ENCODE assay signal across 8 cellular contexts in the genomic region with DNA sequence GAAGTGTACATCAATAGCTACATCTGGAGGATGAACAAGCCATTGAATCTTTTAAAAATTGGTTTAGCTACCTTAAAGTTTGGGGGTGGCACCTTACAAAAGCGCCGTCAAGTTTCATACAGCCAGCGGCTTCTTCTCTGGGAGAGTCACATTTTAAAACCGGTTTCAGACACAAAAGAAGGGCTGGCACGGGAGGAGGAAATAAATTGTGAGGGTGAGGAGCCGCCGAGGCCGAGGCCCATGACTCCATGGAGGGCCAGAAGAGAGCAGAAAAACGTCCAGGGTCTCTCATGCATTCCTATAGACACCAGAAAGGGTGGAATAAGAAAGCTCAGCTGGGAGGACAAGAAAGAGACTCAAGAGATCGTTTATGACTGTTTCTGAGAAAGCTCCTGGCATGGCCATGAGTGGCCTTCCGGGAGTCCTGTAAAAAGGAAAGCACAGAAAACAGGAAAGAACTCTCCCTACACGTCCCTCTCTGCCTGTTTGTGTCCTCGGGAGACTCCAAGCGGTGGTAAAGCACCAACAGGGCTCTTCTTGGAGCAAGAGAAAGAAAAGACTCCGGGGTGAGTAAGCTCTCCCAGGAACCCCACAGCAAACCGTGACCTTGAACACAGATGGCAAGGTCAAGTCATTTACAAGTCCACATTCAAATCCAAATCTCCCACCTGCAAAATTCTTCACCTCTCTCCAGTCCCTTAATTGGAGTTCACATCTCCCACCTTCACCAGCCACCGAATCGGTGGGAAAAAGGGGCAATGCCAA. TPM values are rescaled to one million over a fixed set of nuclear protein-coding genes. Genes with fewer than 3 reads are reported as not detected.
DNase-seq lines count a peak whose midpoint lies in the region; ATAC-seq, FAIRE-seq and TF ChIP-seq lines count a peak whose summit lies in the region.

No MANE protein-coding gene starts in this region.

- TF ChIP-seq CTCF in IMR-90 (conservative IDR thresholded peaks at IDR 0.05; ENCODE audit: low read depth, low read length) = peak; percentile 66
- TF ChIP-seq CTCF in neural progenitor cell (IDR thresholded peaks at IDR 0.05) = no peak

- BruUV-seq in IMR-90 (replicated peaks; lab: Mats Ljungman, UMichigan) = no TSS peak

- H2AK9ac ChIP-seq in IMR-90 (replicated peaks; ENCODE audit: low read depth, low read length, poor library complexity) = no peak overlapping the region

- WGBS in IMR-90 (ENCODE audit: extremely low coverage in 2 of 2, insufficient read length in 1 of 2), 2 experiments = 20% methylated on average over 1 of the region's 18 CpGs; no CpG with 5 or more reads in 1 of the 2 experiments

- H3K4me1 ChIP-seq in IMR-90 (ENCODE audit: control insufficient read depth, insufficient read depth, low read length) (peaks cover 16% of the 10 kb centered on the region), neural progenitor cell (peaks cover 36% of the 10 kb centered on the region)

- H2BK5ac ChIP-seq in IMR-90 (ENCODE audit: low read depth, low read length, poor library complexity, severe bottlenecking) = peak overlapping the region; percentile 61

- peak overlapping the region; percentile 86 for H3K14ac ChIP-seq in IMR-90 (replicated peaks; ENCODE audit: low read depth, low read length)

- CTCF ChIA-PET in IMR-90 (lab: Yijun Ruan, JAX) = interaction anchor here (0.7 to 3.5 kb wide), 7 partner anchors 13 to 260 kb away, joined by 3 to 23 read pairs (median 5); a partner anchor contains a TSS

- no peaks in the 10 kb centered on the region for H3K27me3 Mint-ChIP-seq in activated T-helper 17 cell treated with anti-CD3 and anti-CD28 coated beads, Interleukin-2, amount 50 U/mL, for 72 hours
- peaks cover 21% of the 10 kb centered on the region for H3K27me3 Mint-ChIP-seq in neural progenitor cell (ENCODE audit: insufficient read depth, low read depth)

- peaks cover 57% of the 10 kb centered on the region for H3K79me2 ChIP-seq in neural progenitor cell (ENCODE audit: low read depth)

- H3K36me3 Mint-ChIP-seq in activated T-helper 17 cell treated with anti-CD3 and anti-CD28 coated beads, Interleukin-2, amount 50 U/mL, for 72 hours (ENCODE audit: low read depth) = peaks cover 16% of the 10 kb centered on the region
- H3K36me3 Mint-ChIP-seq in neural progenitor cell = peaks cover 4% of the 10 kb centered on the region

- peak overlapping the region; percentile 94 for H3K4me2 ChIP-seq in IMR-90 (ENCODE audit: low read depth, low read length)
- peak overlapping the region; percentile 98 for H3K4me2 ChIP-seq in neural progenitor cell

- peak overlapping the region; percentile 78 for H3K18ac ChIP-seq in IMR-90 (ENCODE audit: low read depth, low read length)

- peaks cover 34% of the 10 kb centered on the region for H3K4me1 Mint-ChIP-seq in activated T-helper 17 cell treated with anti-CD3 and anti-CD28 coated beads, Interleukin-2, amount 50 U/mL, for 72 hours
- H3K4me1 Mint-ChIP-seq in neural progenitor cell = peaks cover 40% of the 10 kb centered on the region

- dilution Hi-C loops in IMR-90 (cut with HindIII; ENCODE audit: low sequenced_read_pairs, unreplicated experiment) = no loop called here

- H4K20me1 ChIP-seq in IMR-90 (ENCODE audit: insufficient read depth, low read length) = no peaks in the 10 kb centered on the region
- peaks cover 50% of the 10 kb centered on the region for H4K20me1 ChIP-seq in neural progenitor cell (ENCODE audit: low read depth)

- no peak overlapping the region for H2AK5ac ChIP-seq in IMR-90 (ENCODE audit: low read depth, low read length)

- peaks cover 59% of the 10 kb centered on the region for H3F3A ChIP-seq in neural progenitor cell (ENCODE audit: low read depth)

- in situ Hi-C loops in IMR-90 (cut with MboI; ENCODE audit: low sequenced_read_pairs) = no loop called here

- H3K4me3 Mint-ChIP-seq in activated T-helper 17 cell treated with anti-CD3 and anti-CD28 coated beads, Interleukin-2, amount 50 U/mL, for 72 hours = peak overlapping the region; percentile 99
- peak overlapping the region; percentile 90 for H3K4me3 Mint-ChIP-seq in neural progenitor cell

- H3K36me3 ChIP-seq in IMR-90 (ENCODE audit: control insufficient read depth, insufficient read depth, low read length) (no peaks in the 10 kb centered on the region), neural progenitor cell (no peaks in the 10 kb centered on the region)

- TF ChIP-seq POLR2A in IMR-90 (IDR thresholded peaks at IDR 0.05; ENCODE audit: low read depth, low read length) = no peak; the same call in 1 of the 2 replicates

- ATAC-seq in IMR-90 (ENCODE audit: low read depth) (peak; percentile 47), HG03521 (IDR thresholded peaks at IDR 0.05; ENCODE audit: unreplicated experiment) (no peak), HG03025 (IDR thresholded peaks at IDR 0.05; ENCODE audit: low FRiP score, unreplicated experiment) (no peak), HG03095 (IDR thresholded peaks at IDR 0.05; ENCODE audit: unreplicated experiment) (no peak)
- no peak for ATAC-seq in activated T-helper 17 cell treated with anti-CD3 and anti-CD28 coated beads, Interleukin-2, amount 50 U/mL, for 72 hours (replicated peaks)

- H4K5ac ChIP-seq in IMR-90 (ENCODE audit: low read depth, low read length) = peak overlapping the region; percentile 85

- 0 out of 2 replicates have a peak overlapping the region, but pooled peaks have one; percentile 35 for H4K91ac ChIP-seq in IMR-90 (ENCODE audit: insufficient read depth, low read depth, low read length)

- H2BK20ac ChIP-seq in IMR-90 (ENCODE audit: low read depth, low read length) = no peak overlapping the region

- no peak overlapping the region for H2BK15ac ChIP-seq in IMR-90 (ENCODE audit: low read depth, low read length)

- H3K9ac ChIP-seq in IMR-90 (ENCODE audit: low read depth, low read length) = peak overlapping the region; percentile 97
- no peak overlapping the region for H3K9ac ChIP-seq in neural progenitor cell

- H3K9me3 Mint-ChIP-seq in activated T-helper 17 cell treated with anti-CD3 and anti-CD28 coated beads, Interleukin-2, amount 50 U/mL, for 72 hours = no peaks in the 10 kb centered on the region
- H3K9me3 Mint-ChIP-seq in neural progenitor cell = no peaks in the 10 kb centered on the region

- FAIRE-seq in frontal cortex (lab: Jason Lieb, UNC) = no peak

- H3K79me1 ChIP-seq in IMR-90 (ENCODE audit: low read depth in 1 of 2, low read length in 2 of 2) = peaks cover 15 to 35% of the 10 kb centered on the region in 2 experiments

- peak overlapping the region; percentile 75 for H2AFZ ChIP-seq in IMR-90 (replicated peaks; ENCODE audit: low read length, poor library complexity)
- H2AFZ ChIP-seq in neural progenitor cell (replicated peaks) = no peak overlapping the region

- peak overlapping the region; percentile 94 for H3K27ac ChIP-seq in IMR-90 (ENCODE audit: insufficient read depth, low read length)
- no peak overlapping the region for H3K27ac ChIP-seq in neural progenitor cell

- H3K23ac ChIP-seq in IMR-90 (ENCODE audit: low read depth, low read length) = peak overlapping the region; percentile 85

- H3K9me1 ChIP-seq in IMR-90 (ENCODE audit: insufficient read depth, low read length) = no peaks in the 10 kb centered on the region; the same call in 1 of the 2 replicates

- peak; percentile 67 for DNase-seq in DMS114 treated with DMSO at 0.1 percent for 48 hours (lab: John Stamatoyannopoulos, UW; ENCODE audit: unreplicated experiment)
- DNase-seq in IMR-90 = peak; percentile 87
- DNase-seq in frontal cortex (ENCODE audit: low spot score in 2 of 2) = peak; percentile 67 to 71
- DNase-seq in neural progenitor cell (ENCODE audit: low spot score) = peak; percentile 62

- peak overlapping the region; percentile 81; the same call in 1 of the 2 replicates for H3K56ac ChIP-seq in IMR-90 (ENCODE audit: extremely low read depth, insufficient read depth, low read length)

- peak overlapping the region; percentile 94 for H3K27ac Mint-ChIP-seq in activated T-helper 17 cell treated with anti-CD3 and anti-CD28 coated beads, Interleukin-2, amount 50 U/mL, for 72 hours
- H3K27ac Mint-ChIP-seq in neural progenitor cell = peak overlapping the region; percentile 4

- H3K9me3 ChIP-seq in IMR-90 (ENCODE audit: control insufficient read depth, insufficient read depth, low read length) = no peaks in the 10 kb centered on the region
- no peaks in the 10 kb centered on the region for H3K9me3 ChIP-seq in neural progenitor cell (ENCODE audit: low read depth)

- H2BK120ac ChIP-seq in IMR-90 (ENCODE audit: low read depth, low read length) = peak overlapping the region; percentile 18; the same call in 1 of the 2 replicates

- POLR2A ChIA-PET in IMR-90 (lab: Charles Lee; ENCODE audit: unreplicated experiment) = interaction anchor here (0.5 to 0.6 kb wide), 2 partner anchors 11 to 122 kb away, joined by 3 to 7 read pairs; no protein-coding TSS in a partner anchor

- H3K4me3 ChIP-seq in IMR-90 (ENCODE audit: insufficient read depth, low read depth, low read length) (peak overlapping the region; percentile 72), neural progenitor cell (peak overlapping the region; percentile 70)

- TF ChIP-seq RAD21 in IMR-90 (IDR thresholded peaks at IDR 0.05; ENCODE audit: low read length) = peak; percentile 65

- H3K4ac ChIP-seq in IMR-90 (ENCODE audit: low read depth, low read length) = peak overlapping the region; percentile 60

- intact Hi-C loops in IMR-90 (cut with micrococcal nuclease) = loop anchor here (1.0 to 2.0 kb wide), 3 partner anchors 40 to 260 kb away; a partner anchor contains a TSS

- H3K27me3 ChIP-seq in IMR-90 (ENCODE audit: control insufficient read depth, insufficient read depth, low read length) = peaks cover 13% of the 10 kb centered on the region
- no peaks in the 10 kb centered on the region for H3K27me3 ChIP-seq in neural progenitor cell

- H4K8ac ChIP-seq in IMR-90 (ENCODE audit: low read depth in 2 of 2, low read length in 2 of 2) = peak overlapping the region; percentile 78 to 87

RNA-seq across cellular contexts. Expression of a gene that starts 1.8 kb away (rescaled TPM):
- 2.5 and 2.8 TPM in 2 replicates for total RNA-seq in IMR-90 (2012; rRNA removed)
- 1.8 and 2.0 TPM in 2 replicates for polyA plus RNA-seq in IMR-90 (2012; rRNA removed)
- 1.6 TPM in 2 replicates for polyA plus RNA-seq in IMR-90 (2012; cell fraction: cytosol; rRNA removed)
- polyA plus RNA-seq in IMR-90 (2012; cell fraction: nucleus; rRNA removed; ENCODE audit: low replicate concordance) = 1.3 and 1.4 TPM in 2 replicates
- total RNA-seq in activated T-helper 17 cell treated with anti-CD3 and anti-CD28 coated beads, Interleukin-2, amount 50 U/mL, for 72 hours = 1 to 10 TPM; 4.7 to 9.7 TPM
- 17.1 TPM for total RNA-seq in frontal cortex
- 14.9 and 27.4 TPM in 2 replicates for total RNA-seq in neural progenitor cell (ENCODE audit: low replicate concordance)

RNA-seq across cellular contexts. Expression of a gene that starts 13.7 kb away (rescaled TPM):
- 0.54 and 0.83 TPM in 2 replicates for total RNA-seq in IMR-90 (2012; rRNA removed)
- polyA plus RNA-seq in IMR-90 (2012; rRNA removed) = 0.89 and 0.92 TPM in 2 replicates
- polyA plus RNA-seq in IMR-90 (2012; cell fraction: cytosol; rRNA removed) = 0.91 and 1.3 TPM in 2 replicates
- 0.55 and 0.64 TPM in 2 replicates for polyA plus RNA-seq in IMR-90 (2012; cell fraction: nucleus; rRNA removed; ENCODE audit: low replicate concordance)
- 1 to 10 TPM; 1.5 to 3.7 TPM for total RNA-seq in activated T-helper 17 cell treated with anti-CD3 and anti-CD28 coated beads, Interleukin-2, amount 50 U/mL, for 72 hours
- total RNA-seq in frontal cortex = 4.9 TPM
- 2.0 and 8.8 TPM in 2 replicates for total RNA-seq in neural progenitor cell (ENCODE audit: low replicate concordance)

RNA-seq across cellular contexts. Expression of a gene that starts 40.3 kb away (rescaled TPM):
- total RNA-seq in IMR-90 (2012; rRNA removed) (7.0 and 12.8 TPM in 2 replicates), frontal cortex (7.7 TPM), neural progenitor cell (ENCODE audit: low replicate concordance) (58.9 and 88.8 TPM in 2 replicates)
- 5.5 and 6.3 TPM in 2 replicates for polyA plus RNA-seq in IMR-90 (2012; rRNA removed)
- 1.2 and 2.2 TPM in 2 replicates for polyA plus RNA-seq in IMR-90 (2012; cell fraction: cytosol; rRNA removed)
- 2.3 and 9.4 TPM in 2 replicates for polyA plus RNA-seq in IMR-90 (2012; cell fraction: nucleus; rRNA removed; ENCODE audit: low replicate concordance)
- 10 to 100 TPM; 44.6 to 46.4 TPM for total RNA-seq in activated T-helper 17 cell treated with anti-CD3 and anti-CD28 coated beads, Interleukin-2, amount 50 U/mL, for 72 hours
